24 cellular contexts compared by ENCODE assay signal in the genomic region with DNA sequence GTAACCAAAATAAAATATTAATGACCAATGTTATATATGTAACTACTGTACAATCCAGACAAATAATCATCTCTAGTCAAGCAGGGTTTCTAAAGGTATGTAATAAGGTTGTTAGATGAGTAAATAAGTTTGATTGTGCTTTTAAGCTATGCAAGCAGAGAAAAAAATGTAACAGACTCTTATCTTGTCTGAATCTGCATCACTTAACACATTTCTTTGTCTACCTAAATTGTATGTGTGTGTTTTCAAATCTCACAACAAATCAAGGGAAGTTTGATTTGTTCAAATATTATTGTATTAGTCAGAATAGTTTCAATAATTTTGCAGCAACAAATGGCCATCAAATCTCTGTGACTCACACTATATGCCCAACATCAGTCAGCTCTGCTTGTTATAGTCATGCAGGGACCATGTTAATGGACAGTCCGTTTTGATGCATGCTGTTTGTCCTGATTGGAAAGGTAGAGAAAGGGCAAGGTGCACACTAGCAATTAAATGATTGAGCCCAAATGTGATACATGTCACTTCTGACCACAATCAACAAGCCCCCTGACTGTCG.
"Had no signal": no experiment of that assay in that cellular context is flagged by ENCODE, and none has a peak within 500 bp of the region (broad histone marks: within the 10 kb centered on the region; RNA-seq: fewer than 3 reads in every experiment).

No MANE protein-coding gene starts in this region.

- H3K4me1 ChIP-seq: SJCRH30 had no signal

- H3K27ac ChIP-seq: brain microvascular endothelial cell, cardiac muscle cell, SJCRH30, SK-N-MC had no signal

- H3K27me3 Mint-ChIP-seq: activated CD4-positive, alpha-beta T cell treated with anti-CD3 and anti-CD28 coated beads, Interleukin-2, amount 10 ng/mL, durations not matched to agents 24 days and 14 days; activated CD8-positive, alpha-beta T cell treated with anti-CD3 and anti-CD28 coated beads for 36 hours; activated naive CD4-positive, alpha-beta T cell treated with anti-CD3 and anti-CD28 coated beads, Interleukin-2, amount 50 U/mL, for 24 hours; central memory CD8-positive, alpha-beta T cell had no signal

- H3K36me3 ChIP-seq: brain microvascular endothelial cell, cardiac muscle cell, SJCRH30 had no signal

- DNase-seq: activated CD4-positive, alpha-beta T cell treated with anti-CD3 and anti-CD28 coated beads, Interleukin-2, amount 10 ng/mL, durations not matched to agents 24 days and 14 days; activated CD4-positive, alpha-beta T cell treated with anti-CD3 and anti-CD28 coated beads, Interleukin-2, amount 50 U/mL, for 4 hours; activated CD8-positive, alpha-beta T cell treated with anti-CD3 and anti-CD28 coated beads for 36 hours; activated effector memory CD4-positive, alpha-beta T cell treated with anti-CD3 and anti-CD28 coated beads, Interleukin-2, amount 50 U/mL, for 16 hours; activated naive CD4-positive, alpha-beta T cell treated with Interleukin-2 at 50 U/mL for 16 hours; activated T-cell treated with anti-CD3 and anti-CD28 coated beads, Interleukin-2, amount 50 U/mL, for 1 hour; activated T-cell treated with anti-CD3 and anti-CD28 coated beads, Interleukin-2, amount 50 U/mL, for 72 hours; amniotic stem cell; aorta; brain microvascular endothelial cell; NCI-H1092 treated with DMSO at 0.1 percent for 48 hours; NCI-H1694; NCI-H2029; NCI-H345; NCI-H524 treated with DMSO at 0.1 percent for 48 hours; NK-92 treated with Interleukin-12 subunit alpha and Interleukin-12 subunit beta, amount 100 ng/mL, for 24 hours; SHP77; SJCRH30; T1000 had no signal

- H3K9me3 ChIP-seq: SJCRH30 had no signal

- H3K27ac Mint-ChIP-seq: activated CD4-positive, alpha-beta T cell treated with anti-CD3 and anti-CD28 coated beads, Interleukin-2, amount 10 ng/mL, durations not matched to agents 24 days and 14 days; activated CD8-positive, alpha-beta T cell treated with anti-CD3 and anti-CD28 coated beads for 36 hours; activated naive CD4-positive, alpha-beta T cell treated with anti-CD3 and anti-CD28 coated beads, Interleukin-2, amount 50 U/mL, for 24 hours; activated T-helper 17 cell treated with anti-CD3 and anti-CD28 coated beads, Interleukin-2, amount 50 U/mL, for 72 hours had no signal

- H3K4me3 ChIP-seq: cardiac muscle cell, SJCRH30, SK-N-MC had no signal

- H3K9me3 Mint-ChIP-seq: activated CD4-positive, alpha-beta T cell treated with anti-CD3 and anti-CD28 coated beads, Interleukin-2, amount 10 ng/mL, durations not matched to agents 24 days and 14 days; activated CD8-positive, alpha-beta T cell treated with anti-CD3 and anti-CD28 coated beads for 36 hours; activated naive CD4-positive, alpha-beta T cell treated with anti-CD3 and anti-CD28 coated beads, Interleukin-2, amount 50 U/mL, for 24 hours; activated T-cell treated with anti-CD3 and anti-CD28 coated beads, Interleukin-2, amount 50 U/mL, for 72 hours; activated T-helper 17 cell treated with anti-CD3 and anti-CD28 coated beads, Interleukin-2, amount 50 U/mL, for 72 hours; central memory CD8-positive, alpha-beta T cell had no signal

- H3K4me3 Mint-ChIP-seq: activated CD4-positive, alpha-beta T cell treated with anti-CD3 and anti-CD28 coated beads, Interleukin-2, amount 10 ng/mL, durations not matched to agents 24 days and 14 days; activated CD8-positive, alpha-beta T cell treated with anti-CD3 and anti-CD28 coated beads for 36 hours; activated naive CD4-positive, alpha-beta T cell treated with anti-CD3 and anti-CD28 coated beads, Interleukin-2, amount 50 U/mL, for 24 hours; activated T-cell treated with anti-CD3 and anti-CD28 coated beads, Interleukin-2, amount 50 U/mL, for 72 hours; activated T-helper 17 cell treated with anti-CD3 and anti-CD28 coated beads, Interleukin-2, amount 50 U/mL, for 72 hours; central memory CD8-positive, alpha-beta T cell had no signal

- H3K27me3 ChIP-seq: brain microvascular endothelial cell, cardiac muscle cell, SJCRH30 had no signal

- H3K36me3 Mint-ChIP-seq: activated naive CD4-positive, alpha-beta T cell treated with anti-CD3 and anti-CD28 coated beads, Interleukin-2, amount 50 U/mL, for 24 hours had no signal

- ATAC-seq: activated T-helper 17 cell treated with anti-CD3 and anti-CD28 coated beads, Interleukin-2, amount 50 U/mL, for 72 hours had no signal
